ENCODE assay signal across 17 cellular contexts in genomic region chr18:57998461-57998860, GRCh38. TPM values are rescaled to one million over a fixed set of nuclear protein-coding genes. Genes with fewer than 3 reads are reported as not detected.
DNase-seq lines count a peak whose midpoint lies in the region; ATAC-seq and TF ChIP-seq lines count a peak whose summit lies in the region.
"Had no signal": no experiment of that assay in that cellular context is flagged by ENCODE, and none has a peak within 500 bp of the region (broad histone marks: within the 10 kb centered on the region; RNA-seq: fewer than 3 reads in every experiment).

No MANE protein-coding gene starts in this region.

- TF ChIP-seq EP300 in SK-N-SH (IDR thresholded peaks at IDR 0.05; ENCODE audit: borderline replicate concordance in 1 of 2, low read depth in 1 of 2, low read length in 1 of 2), result no peak

- CTCF ChIA-PET in SK-N-SH (lab: Yijun Ruan, JAX), result no interaction called here

- TF ChIP-seq RAD21 in SK-N-SH (IDR thresholded peaks at IDR 0.05; ENCODE audit: low read length), result no peak

- H3K4me3 ChIP-seq in SK-N-SH (ENCODE audit: low read depth in 2 of 2, low read length in 1 of 2) (no peak overlapping the region), RWPE2 (ENCODE audit: severe bottlenecking) (no peak overlapping the region), fibroblast of mammary gland (ENCODE audit: control insufficient read depth, low read depth, low read length) (no peak overlapping the region)
- H3K4me3 ChIP-seq: BLaER1 treated with 17β-estradiol and CSF1 and Interleukin-3, amounts not matched to agents 10 nM and 100 nM; Peyer's patch had no signal

- H3K9me2 ChIP-seq in SK-N-SH, result no peaks in the 10 kb centered on the region

- H3K27ac ChIP-seq in SK-N-SH (ENCODE audit: low read depth in 2 of 2, low read length in 1 of 2) (no peak overlapping the region), RWPE2 (ENCODE audit: poor library complexity, severe bottlenecking) (no peak overlapping the region)
- H3K27ac ChIP-seq: 22Rv1; BLaER1 treated with 17β-estradiol and CSF1 and Interleukin-3, amounts not matched to agents 10 nM and 100 nM; Peyer's patch had no signal

- H3K9me3 ChIP-seq in SK-N-SH (no peaks in the 10 kb centered on the region), RWPE2 (ENCODE audit: severe bottlenecking) (no peaks in the 10 kb centered on the region)
- H3K9me3 ChIP-seq: BLaER1 treated with 17β-estradiol and CSF1 and Interleukin-3, amounts not matched to agents 10 nM and 100 nM; Peyer's patch had no signal

- DNase-seq in SK-N-SH (no peak), RWPE2 (ENCODE audit: low spot score) (no peak), fibroblast of mammary gland (ENCODE audit: low read depth) (peak; percentile 66), germinal center (ENCODE audit: low spot score) (no peak), occipital lobe (lab: John Stamatoyannopoulos, UW) (no peak)
- no peak for DNase-seq in stimulated activated CD4-positive, alpha-beta T cell treated with anti-CD3 and anti-CD28 coated beads, Interleukin-12 subunit alpha, Interleukin-12 subunit beta, amount 100 ng/mL, for 4 hours
- DNase-seq: H9, NCI-H1048, NCI-H1694, NCI-H446, NCI-H774, Peyer's patch, SW 1271 had no signal

- TF ChIP-seq CTCF in SK-N-SH (IDR thresholded peaks at IDR 0.05) (no peak), RWPE2 (IDR thresholded peaks at IDR 0.05; ENCODE audit: poor library complexity, severe bottlenecking) (no peak), fibroblast of mammary gland (conservative IDR thresholded peaks at IDR 0.05; ENCODE audit: control insufficient read depth, insufficient read depth, low read depth, low read length) (no peak)

- ATAC-seq in SK-N-SH treated with all-trans-retinoic acid at 6 μM for 48 hours (no peak), RWPE2 (ENCODE audit: low read depth) (peak; percentile 94), HG03135 (IDR thresholded peaks at IDR 0.05; ENCODE audit: unreplicated experiment) (no peak)

- WGBS in SK-N-SH (ENCODE audit: low lambda C conversion rate), result 68% methylated on average over 1 of the region's 1 CpG

- H3K79me2 ChIP-seq in SK-N-SH (ENCODE audit: insufficient read depth), result no peaks in the 10 kb centered on the region

- H2AFZ ChIP-seq in SK-N-SH (ENCODE audit: low read depth), result no peak overlapping the region

- POLR2A ChIA-PET in SK-N-SH (lab: Yijun Ruan, JAX), result no interaction called here

- H3K9ac ChIP-seq in SK-N-SH, result no peak overlapping the region
- H3K9ac ChIP-seq: BLaER1 treated with 17β-estradiol and CSF1 and Interleukin-3, amounts not matched to agents 10 nM and 100 nM had no signal

- no peaks in the 10 kb centered on the region for H3K36me3 ChIP-seq in SK-N-SH (replicated peaks in 1 of 2; ENCODE audit: control insufficient read depth in 1 of 2, insufficient read depth in 2 of 2, low read length in 1 of 2)
- no peaks in the 10 kb centered on the region for H3K36me3 ChIP-seq in RWPE2 (ENCODE audit: low read depth)
- H3K36me3 ChIP-seq: BLaER1 treated with 17β-estradiol and CSF1 and Interleukin-3, amounts not matched to agents 10 nM and 100 nM; Peyer's patch had no signal

- no peaks in the 10 kb centered on the region for H4K20me1 ChIP-seq in SK-N-SH (ENCODE audit: insufficient read depth)
- H4K20me1 ChIP-seq: BLaER1 treated with 17β-estradiol and CSF1 and Interleukin-3, amounts not matched to agents 10 nM and 100 nM had no signal

- H3K4me2 ChIP-seq in SK-N-SH, result no peak overlapping the region
- H3K4me2 ChIP-seq: BLaER1 treated with 17β-estradiol and CSF1 and Interleukin-3, amounts not matched to agents 10 nM and 100 nM had no signal

- H3F3A ChIP-seq in SK-N-SH (replicated peaks; ENCODE audit: insufficient read depth), result no peaks in the 10 kb centered on the region

- no peaks in the 10 kb centered on the region for H3K4me1 ChIP-seq in SK-N-SH (ENCODE audit: control insufficient read depth in 1 of 2, insufficient read depth in 2 of 2, low read depth in 1 of 2, low read length in 1 of 2)
- peaks cover 10% of the 10 kb centered on the region for H3K4me1 ChIP-seq in RWPE2 (ENCODE audit: insufficient read depth, poor library complexity, severe bottlenecking)
- H3K4me1 ChIP-seq: Peyer's patch had no signal

- H3K27me3 ChIP-seq in SK-N-SH (ENCODE audit: insufficient read depth) (no peaks in the 10 kb centered on the region), RWPE2 (ENCODE audit: insufficient read depth, poor library complexity, severe bottlenecking) (no peaks in the 10 kb centered on the region)
- H3K27me3 ChIP-seq: BLaER1 treated with 17β-estradiol and CSF1 and Interleukin-3, amounts not matched to agents 10 nM and 100 nM; Peyer's patch had no signal

TF ChIP-seq in SK-N-SH, 30 proteins besides CTCF, POLR2A, EP300 and RAD21:
- TF ChIP-seq MEF2A (IDR thresholded peaks at IDR 0.05; ENCODE audit: borderline replicate concordance, low read depth) (no peak), SIN3A (IDR thresholded peaks at IDR 0.05; ENCODE audit: borderline replicate concordance, low read depth, low read length) (no peak), EZH2phosphoT487 (IDR thresholded peaks at IDR 0.05; ENCODE audit: borderline replicate concordance, low read depth) (no peak), IRF3 (IDR thresholded peaks at IDR 0.05; ENCODE audit: low read depth, low read length) (no peak), RCOR1 (IDR thresholded peaks at IDR 0.05; ENCODE audit: low read length) (no peak), FOSL2 (IDR thresholded peaks at IDR 0.05; ENCODE audit: borderline replicate concordance, low read depth) (peak; percentile 23; the same call in 1 of the 2 replicates), YY1 (IDR thresholded peaks at IDR 0.05; ENCODE audit: low read depth) (no peak), FOXJ3 (CRISPR knock-in tag; IDR thresholded peaks at IDR 0.05) (no peak)
- TF ChIP-seq, protein P1, sequence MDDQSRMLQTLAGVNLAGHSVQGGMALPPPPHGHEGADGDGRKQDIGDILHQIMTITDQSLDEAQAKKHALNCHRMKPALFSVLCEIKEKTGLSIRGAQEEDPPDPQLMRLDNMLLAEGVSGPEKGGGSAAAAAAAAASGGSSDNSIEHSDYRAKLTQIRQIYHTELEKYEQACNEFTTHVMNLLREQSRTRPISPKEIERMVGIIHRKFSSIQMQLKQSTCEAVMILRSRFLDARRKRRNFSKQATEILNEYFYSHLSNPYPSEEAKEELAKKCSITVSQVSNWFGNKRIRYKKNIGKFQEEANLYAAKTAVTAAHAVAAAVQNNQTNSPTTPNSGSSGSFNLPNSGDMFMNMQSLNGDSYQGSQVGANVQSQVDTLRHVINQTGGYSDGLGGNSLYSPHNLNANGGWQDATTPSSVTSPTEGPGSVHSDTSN (IDR thresholded peaks at IDR 0.05), result peak; percentile 31; the same call in 1 of the 2 replicates
TF ChIP-seq in SK-N-SH: peak in this region for 2.

TF ChIP-seq in SK-N-SH treated with all-trans-retinoic acid at 6 μM for 48 hours, 23 proteins besides CTCF, POLR2A, EP300 and RAD21:
- TF ChIP-seq PPARA (CRISPR knock-in tag; IDR thresholded peaks at IDR 0.05; ENCODE audit: borderline replicate concordance) (no peak), ISL1 (CRISPR knock-in tag; IDR thresholded peaks at IDR 0.05) (no peak), ZNF565 (CRISPR knock-in tag; conservative IDR thresholded peaks at IDR 0.05; ENCODE audit: low read depth) (no peak), ZFP3 (CRISPR knock-in tag; IDR thresholded peaks at IDR 0.05) (no peak), ZFP30 (CRISPR knock-in tag; IDR thresholded peaks at IDR 0.05) (no peak), CREB5 (CRISPR knock-in tag; IDR thresholded peaks at IDR 0.05; ENCODE audit: low read depth) (no peak)

RNA-seq across cellular contexts. Expression of gene NEDD4L, which starts 45.6 kb away (rescaled TPM):
- 11.0 and 13.2 TPM in 2 replicates for polyA plus RNA-seq in SK-N-SH (2012; rRNA removed)
- 9.0 and 10.9 TPM in 2 replicates for polyA plus RNA-seq in SK-N-SH (2012; cell fraction: cytosol; rRNA removed)
- 22.0 and 24.4 TPM in 2 replicates for polyA plus RNA-seq in SK-N-SH (2012; cell fraction: nucleus; rRNA removed)
- total RNA-seq in occipital lobe, result 152 TPM
